In the genomic region with DNA sequence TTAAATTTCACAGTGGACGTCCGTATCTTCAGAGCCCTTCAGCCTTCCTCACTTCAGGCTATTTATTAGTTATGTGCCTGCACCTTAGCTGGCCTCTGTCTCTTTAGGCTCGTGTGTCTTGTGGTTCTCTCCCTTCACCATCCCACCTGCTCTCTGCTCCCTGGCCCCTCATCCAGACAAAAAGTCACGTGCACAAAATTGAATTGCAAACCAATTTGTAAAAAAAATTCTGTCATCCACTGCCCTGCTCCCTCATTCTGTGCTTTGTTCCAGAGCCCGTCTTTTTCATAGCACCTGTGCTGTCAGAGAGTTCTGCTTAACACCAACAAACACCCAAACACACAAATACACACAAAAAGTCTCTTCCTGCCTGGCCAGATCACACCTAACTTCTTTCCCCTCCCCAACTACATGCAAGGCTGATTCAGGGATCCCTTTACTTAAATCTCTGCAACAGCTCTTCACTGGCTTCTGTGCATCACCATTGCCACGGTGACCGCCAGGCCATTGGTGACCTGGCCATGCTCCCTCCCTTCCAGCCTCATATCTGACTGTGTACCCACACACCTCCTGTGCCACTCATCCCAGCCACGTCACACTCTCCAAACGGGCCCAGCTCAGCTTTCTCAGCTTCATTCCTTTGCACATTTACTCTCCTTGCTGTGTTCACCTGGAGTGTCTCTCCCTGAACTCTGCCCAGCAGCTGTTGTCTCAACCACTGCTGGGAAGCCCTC, we compare ENCODE assay signal across 20 cellular contexts.
DNase-seq lines count a peak whose midpoint lies in the region; ATAC-seq and TF ChIP-seq lines count a peak whose summit lies in the region.
"Had no signal": no experiment of that assay in that cellular context is flagged by ENCODE, and none has a peak within 500 bp of the region (broad histone marks: within the 10 kb centered on the region; RNA-seq: fewer than 3 reads in every experiment).

No MANE protein-coding gene starts in this region.

- H3K4me3 ChIP-seq in esophagus muscularis mucosa = no peak overlapping the region
- H3K4me3 ChIP-seq in left lung = no peak overlapping the region
- H3K4me3 ChIP-seq: A549, GM23338 had no signal

- CTCF ChIA-PET in WTC11 (lab: Charles Lee) = no interaction called here

- H3K27ac ChIP-seq in esophagus muscularis mucosa (replicated peaks in 1 of 4) (no peak overlapping the region), left lung (no peak overlapping the region)
- H3K27ac ChIP-seq: 22Rv1, A549, C4-2B, HL-60 had no signal

- no peak for TF ChIP-seq EP300 in esophagus muscularis mucosa (IDR thresholded peaks at IDR 0.05)

- no peak overlapping the region for H3K27ac Mint-ChIP-seq in activated CD4-positive, alpha-beta T cell treated with anti-CD3 and anti-CD28 coated beads, Interleukin-2, amount 10 ng/mL, durations not matched to agents 24 days and 14 days
- H3K27ac Mint-ChIP-seq in WTC11 = no peak overlapping the region
- H3K27ac Mint-ChIP-seq: CD4-positive, alpha-beta memory T cell; GM23338 had no signal

- no peak overlapping the region for H3K4me3 Mint-ChIP-seq in activated CD4-positive, alpha-beta T cell treated with anti-CD3 and anti-CD28 coated beads, Interleukin-2, amount 10 ng/mL, durations not matched to agents 24 days and 14 days
- H3K4me3 Mint-ChIP-seq in WTC11 = no peak overlapping the region
- H3K4me3 Mint-ChIP-seq: CD4-positive, alpha-beta memory T cell; GM23338 had no signal

- H3K4me1 Mint-ChIP-seq in activated CD4-positive, alpha-beta T cell treated with anti-CD3 and anti-CD28 coated beads, Interleukin-2, amount 10 ng/mL, durations not matched to agents 24 days and 14 days = no peaks in the 10 kb centered on the region
- H3K4me1 Mint-ChIP-seq in WTC11 = no peaks in the 10 kb centered on the region
- H3K4me1 Mint-ChIP-seq: GM23338 had no signal

- TF ChIP-seq POLR2A in esophagus muscularis mucosa (IDR thresholded peaks at IDR 0.05; ENCODE audit: low read depth) = no peak

- WGBS in esophagus muscularis mucosa = 75% methylated on average over 9 of the region's 9 CpGs

- H3K27me3 Mint-ChIP-seq in activated CD4-positive, alpha-beta T cell treated with anti-CD3 and anti-CD28 coated beads, Interleukin-2, amount 10 ng/mL, durations not matched to agents 24 days and 14 days = peaks cover 47% of the 10 kb centered on the region
- H3K27me3 Mint-ChIP-seq in WTC11 (ENCODE audit: low read depth) = peaks cover 54% of the 10 kb centered on the region

- H3K27me3 ChIP-seq in esophagus muscularis mucosa (peaks cover 0 to 43% (median 0%) of the 10 kb centered on the region in 4 donors), left lung (peaks cover 8 to 61% of the 10 kb centered on the region in 2 donors)

- no peaks in the 10 kb centered on the region for H3K36me3 Mint-ChIP-seq in activated CD4-positive, alpha-beta T cell treated with anti-CD3 and anti-CD28 coated beads, Interleukin-2, amount 10 ng/mL, durations not matched to agents 24 days and 14 days (ENCODE audit: low read depth)
- H3K36me3 Mint-ChIP-seq in WTC11 = no peaks in the 10 kb centered on the region
- H3K36me3 Mint-ChIP-seq: CD4-positive, alpha-beta memory T cell had no signal

- no peaks in the 10 kb centered on the region for H3K9me3 Mint-ChIP-seq in activated CD4-positive, alpha-beta T cell treated with anti-CD3 and anti-CD28 coated beads, Interleukin-2, amount 10 ng/mL, durations not matched to agents 24 days and 14 days
- H3K9me3 Mint-ChIP-seq in WTC11 = peaks cover 11% of the 10 kb centered on the region
- H3K9me3 Mint-ChIP-seq: GM23338 had no signal

- H3K9me3 ChIP-seq in esophagus muscularis mucosa (peaks cover 0 to 7% (median 0%) of the 10 kb centered on the region in 4 donors), left lung (no peaks in the 10 kb centered on the region)
- H3K9me3 ChIP-seq: A549 had no signal

- ATAC-seq in left lung = peak; percentile 29
- no peak for ATAC-seq in HG02588 (IDR thresholded peaks at IDR 0.05; ENCODE audit: unreplicated experiment)
- no peak for ATAC-seq in WTC11
- ATAC-seq: A549, GM23338 had no signal

- peak; percentile 35 for DNase-seq in activated CD4-positive, alpha-beta T cell treated with anti-CD3 and anti-CD28 coated beads, Interleukin-2, amount 10 ng/mL, durations not matched to agents 24 days and 14 days
- no peak for DNase-seq in activated CD4-positive, alpha-beta T cell treated with anti-CD3 and anti-CD28 coated beads for 4 hours
- DNase-seq in RKO (ENCODE audit: low spot score) (peak; percentile 19), esophagus muscularis mucosa (ENCODE audit: extremely low spot score) (peak; percentile 84), left lung (peak in 1 of 2 donors; percentile 40), WTC11 (ENCODE audit: low spot score) (no peak)
- DNase-seq in activated effector memory CD4-positive, alpha-beta T cell treated with Interleukin-2 at 50 U/mL for 16 hours = no peak
- DNase-seq: AML-193; CD4-positive, alpha-beta memory T cell; DMS153; DMS79; GDM1; HCEC 1CT; IMR-90 had no signal

- H3K4me1 ChIP-seq in esophagus muscularis mucosa (peaks cover 12 to 16% (median 14%) of the 10 kb centered on the region in 4 donors), left lung (peaks cover 3 to 25% of the 10 kb centered on the region in 2 donors)
- H3K4me1 ChIP-seq: A549 had no signal

- H3K36me3 ChIP-seq in esophagus muscularis mucosa (no peaks in the 10 kb centered on the region), left lung (no peaks in the 10 kb centered on the region)

- intact Hi-C loops in activated CD4-positive, alpha-beta T cell treated with anti-CD3 and anti-CD28 coated beads, Interleukin-2, amount 10 ng/mL, durations not matched to agents 24 days and 14 days (cut with micrococcal nuclease) = loop anchor here (5.0 kb wide), 1 partner anchor 363 kb away; no protein-coding TSS in a partner anchor
- intact Hi-C loops in esophagus muscularis mucosa (cut with DNase I) (loop anchor here (5.0 kb wide), 2 partner anchors 817 to 887 kb away; no protein-coding TSS in a partner anchor), left lung (cut with DNase I) (loop anchor here in 1 of 2 donors (10.0 kb wide), 1 partner anchor 895 kb away; no protein-coding TSS in a partner anchor)

- no peak for TF ChIP-seq CTCF in esophagus muscularis mucosa (IDR thresholded peaks at IDR 0.05)
- TF ChIP-seq CTCF in left lung (IDR thresholded peaks at IDR 0.05) = no peak
- TF ChIP-seq CTCF in WTC11 (IDR thresholded peaks at IDR 0.05) = no peak

- POLR2A ChIA-PET in WTC11 (lab: Charles Lee) = no interaction called here

TF ChIP-seq in WTC11, 78 proteins besides CTCF, POLR2A, EP300 and RAD21 (continues in another document):
- TF ChIP-seq PRDM15 (CRISPR knock-in tag; IDR thresholded peaks at IDR 0.05) (no peak), JAZF1 (CRISPR knock-in tag; IDR thresholded peaks at IDR 0.05) (no peak), ZNF671 (CRISPR knock-in tag; IDR thresholded peaks at IDR 0.05) (no peak)
- TF ChIP-seq, protein P1, sequence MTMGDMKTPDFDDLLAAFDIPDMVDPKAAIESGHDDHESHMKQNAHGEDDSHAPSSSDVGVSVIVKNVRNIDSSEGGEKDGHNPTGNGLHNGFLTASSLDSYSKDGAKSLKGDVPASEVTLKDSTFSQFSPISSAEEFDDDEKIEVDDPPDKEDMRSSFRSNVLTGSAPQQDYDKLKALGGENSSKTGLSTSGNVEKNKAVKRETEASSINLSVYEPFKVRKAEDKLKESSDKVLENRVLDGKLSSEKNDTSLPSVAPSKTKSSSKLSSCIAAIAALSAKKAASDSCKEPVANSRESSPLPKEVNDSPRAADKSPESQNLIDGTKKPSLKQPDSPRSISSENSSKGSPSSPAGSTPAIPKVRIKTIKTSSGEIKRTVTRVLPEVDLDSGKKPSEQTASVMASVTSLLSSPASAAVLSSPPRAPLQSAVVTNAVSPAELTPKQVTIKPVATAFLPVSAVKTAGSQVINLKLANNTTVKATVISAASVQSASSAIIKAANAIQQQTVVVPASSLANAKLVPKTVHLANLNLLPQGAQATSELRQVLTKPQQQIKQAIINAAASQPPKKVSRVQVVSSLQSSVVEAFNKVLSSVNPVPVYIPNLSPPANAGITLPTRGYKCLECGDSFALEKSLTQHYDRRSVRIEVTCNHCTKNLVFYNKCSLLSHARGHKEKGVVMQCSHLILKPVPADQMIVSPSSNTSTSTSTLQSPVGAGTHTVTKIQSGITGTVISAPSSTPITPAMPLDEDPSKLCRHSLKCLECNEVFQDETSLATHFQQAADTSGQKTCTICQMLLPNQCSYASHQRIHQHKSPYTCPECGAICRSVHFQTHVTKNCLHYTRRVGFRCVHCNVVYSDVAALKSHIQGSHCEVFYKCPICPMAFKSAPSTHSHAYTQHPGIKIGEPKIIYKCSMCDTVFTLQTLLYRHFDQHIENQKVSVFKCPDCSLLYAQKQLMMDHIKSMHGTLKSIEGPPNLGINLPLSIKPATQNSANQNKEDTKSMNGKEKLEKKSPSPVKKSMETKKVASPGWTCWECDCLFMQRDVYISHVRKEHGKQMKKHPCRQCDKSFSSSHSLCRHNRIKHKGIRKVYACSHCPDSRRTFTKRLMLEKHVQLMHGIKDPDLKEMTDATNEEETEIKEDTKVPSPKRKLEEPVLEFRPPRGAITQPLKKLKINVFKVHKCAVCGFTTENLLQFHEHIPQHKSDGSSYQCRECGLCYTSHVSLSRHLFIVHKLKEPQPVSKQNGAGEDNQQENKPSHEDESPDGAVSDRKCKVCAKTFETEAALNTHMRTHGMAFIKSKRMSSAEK (CRISPR knock-in tag; IDR thresholded peaks at IDR 0.05; ENCODE audit: borderline replicate concordance) = no peak

Comparison
In these comparisons a context has a peak if more than half of its experiments do, and no peak if none do; other contexts are left out.
1. DNase-seq: peak in activated CD4-positive, alpha-beta T cell treated with anti-CD3 and anti-CD28 coated beads, Interleukin-2, amount 10 ng/mL, durations not matched to agents 24 days and 14 days (single experiment), RKO (single experiment) and esophagus muscularis mucosa (single experiment); none in activated CD4-positive, alpha-beta T cell treated with anti-CD3 and anti-CD28 coated beads for 4 hours (0 of 2), activated effector memory CD4-positive, alpha-beta T cell treated with Interleukin-2 at 50 U/mL for 16 hours (single experiment) and WTC11 (single experiment).